ENCODE assay signal across 16 cellular contexts in the genomic region with DNA sequence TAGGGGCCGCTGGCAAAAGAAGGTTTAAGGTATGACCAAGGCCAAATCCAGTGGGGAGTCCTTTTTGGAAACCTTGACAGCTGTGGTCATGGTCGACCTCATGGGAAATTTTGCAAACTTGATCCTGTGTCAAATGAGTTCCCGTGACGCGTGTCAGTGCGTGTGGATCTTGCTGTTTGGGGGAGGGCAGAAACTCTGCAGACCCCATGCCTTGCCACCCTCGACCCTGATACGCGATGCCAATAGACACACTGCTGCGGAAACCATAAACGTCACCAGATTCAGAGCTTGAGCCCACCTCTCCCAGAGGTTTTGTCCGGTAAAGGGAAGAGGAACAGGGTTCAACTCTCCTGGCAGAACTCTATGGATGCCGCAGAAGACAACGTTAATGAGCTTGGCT.
"Had no signal": no experiment of that assay in that cellular context is flagged by ENCODE, and none has a peak within 500 bp of the region (broad histone marks: within the 10 kb centered on the region; RNA-seq: fewer than 3 reads in every experiment).

No MANE protein-coding gene starts in this region.

- H3K4me3 ChIP-seq: SK-N-MC had no signal

- ATAC-seq: activated CD4-positive, alpha-beta T cell treated with anti-CD3 and anti-CD28 coated beads for 36 hours; activated CD8-positive, alpha-beta memory T cell treated with anti-CD3 and anti-CD28 coated beads, Interleukin-2, amount 10 ng/mL, durations not matched to agents 7 days and 5 days; foreskin keratinocyte; naive thymus-derived CD4-positive, alpha-beta T cell had no signal

- DNase-seq: activated CD4-positive, alpha-beta memory T cell treated with anti-CD3 and anti-CD28 coated beads for 36 hours; activated CD4-positive, alpha-beta T cell treated with anti-CD3 and anti-CD28 coated beads for 36 hours; activated CD8-positive, alpha-beta memory T cell treated with anti-CD3 and anti-CD28 coated beads, Interleukin-2, amount 10 ng/mL, durations not matched to agents 7 days and 5 days; anterior cingulate cortex; brain microvascular endothelial cell; effector CD8-positive, alpha-beta T cell; foreskin keratinocyte; glutamatergic neuron; small intestine; stimulated activated CD4-positive, alpha-beta T cell treated with anti-CD3 and anti-CD28 coated beads, Interleukin-4, amount 100 ng/mL, for 4 hours; stimulated activated CD8-positive, alpha-beta memory T cell treated with anti-CD3 and anti-CD28 coated beads, Interleukin-4, amount 100 ng/mL, for 48 hours; stimulated activated naive CD4-positive, alpha-beta T cell treated with Interleukin-2 at 50 U/mL for 16 hours; T1000 had no signal

- H3K4me1 ChIP-seq: foreskin keratinocyte, parathyroid adenoma had no signal

- H3K9ac ChIP-seq: parathyroid adenoma had no signal

- H3K27ac ChIP-seq: brain microvascular endothelial cell, foreskin keratinocyte, parathyroid adenoma, SK-N-MC had no signal

- FAIRE-seq: small intestine had no signal

- H2AFZ ChIP-seq: parathyroid adenoma had no signal

- H3K27me3 ChIP-seq: brain microvascular endothelial cell, foreskin keratinocyte had no signal

- H3K36me3 ChIP-seq: brain microvascular endothelial cell had no signal
